Comparison of ENCODE assay signal across 1 cellular context in genomic region chr1:58497499-58497898, GRCh38.
TF ChIP-seq lines count a peak whose summit lies in the region.

No MANE protein-coding gene starts in this region.

TF ChIP-seq in GM12878, 131 proteins besides CTCF, POLR2A, EP300 and RAD21 (continued from another document):
- TF ChIP-seq E2F8 (IDR thresholded peaks at IDR 0.05; ENCODE audit: low read depth, partially characterized antibody) (no peak), MTA2 (IDR thresholded peaks at IDR 0.05; ENCODE audit: low read depth) (no peak), YBX1 (IDR thresholded peaks at IDR 0.05) (no peak), SPI1 (IDR thresholded peaks at IDR 0.05; ENCODE audit: borderline replicate concordance, insufficient read depth, low read depth, low read length) (no peak)
